Comparison of ENCODE assay signal across 10 cellular contexts in the genomic region with DNA sequence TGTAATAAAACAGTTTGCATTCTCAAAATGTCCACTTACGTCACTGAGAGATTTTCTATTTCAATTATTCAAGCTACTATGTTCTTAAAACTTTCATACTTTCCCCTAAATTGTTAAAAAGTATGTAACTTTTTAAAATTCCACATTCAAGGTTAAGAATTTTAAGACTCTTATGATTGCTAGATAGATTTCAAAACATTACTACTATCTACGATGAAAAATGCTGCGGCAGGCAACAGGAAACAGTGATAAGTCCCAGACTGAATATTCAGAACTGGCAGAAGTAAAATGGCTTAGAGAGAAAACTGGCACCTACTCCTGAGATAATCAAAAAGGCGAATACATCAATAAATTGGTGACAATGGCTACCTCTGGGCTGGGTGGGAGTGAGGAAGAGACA.
"Had no signal": no experiment of that assay in that cellular context is flagged by ENCODE, and none has a peak within 500 bp of the region (broad histone marks: within the 10 kb centered on the region; RNA-seq: fewer than 3 reads in every experiment).

No MANE protein-coding gene starts in this region.

- H3K9me3 ChIP-seq: esophagus muscularis mucosa, ovary, stomach had no signal

- H3K27me3 Mint-ChIP-seq: activated CD4-positive, alpha-beta T cell treated with anti-CD3 and anti-CD28 coated beads, Interleukin-2, amount 10 ng/mL, durations not matched to agents 7 days and 5 days; activated naive CD8-positive, alpha-beta T cell treated with anti-CD3 and anti-CD28 coated beads, Interleukin-2, amount 10 ng/mL, durations not matched to agents 7 days and 5 days had no signal

- H3K27ac ChIP-seq: esophagus muscularis mucosa, ovary, stomach had no signal

- DNase-seq: activated CD4-positive, alpha-beta T cell treated with anti-CD3 and anti-CD28 coated beads, Interleukin-2, amount 10 ng/mL, durations not matched to agents 7 days and 5 days; activated gamma-delta T cell treated with Interleukin-2 at 50 U/mL for 16 hours; activated naive CD8-positive, alpha-beta T cell treated with anti-CD3 and anti-CD28 coated beads, Interleukin-2, amount 10 ng/mL, durations not matched to agents 7 days and 5 days; foreskin fibroblast; hypothalamus; ovary; stimulated activated CD4-positive, alpha-beta T cell treated with anti-CD3 and anti-CD28 coated beads, Interleukin-2, amount 100 ng/mL, for 24 hours; stomach; T-helper 2 cell had no signal

- H3K4me3 ChIP-seq: esophagus muscularis mucosa, ovary, stomach had no signal

- H3K27ac Mint-ChIP-seq: activated CD4-positive, alpha-beta T cell treated with anti-CD3 and anti-CD28 coated beads, Interleukin-2, amount 10 ng/mL, durations not matched to agents 7 days and 5 days; activated naive CD8-positive, alpha-beta T cell treated with anti-CD3 and anti-CD28 coated beads, Interleukin-2, amount 10 ng/mL, durations not matched to agents 7 days and 5 days had no signal

- H3K4me3 Mint-ChIP-seq: activated CD4-positive, alpha-beta T cell treated with anti-CD3 and anti-CD28 coated beads, Interleukin-2, amount 10 ng/mL, durations not matched to agents 7 days and 5 days; activated naive CD8-positive, alpha-beta T cell treated with anti-CD3 and anti-CD28 coated beads, Interleukin-2, amount 10 ng/mL, durations not matched to agents 7 days and 5 days had no signal

- H3K27me3 ChIP-seq: esophagus muscularis mucosa, ovary, stomach had no signal

- H3K9me3 Mint-ChIP-seq: activated CD4-positive, alpha-beta T cell treated with anti-CD3 and anti-CD28 coated beads, Interleukin-2, amount 10 ng/mL, durations not matched to agents 7 days and 5 days; activated naive CD8-positive, alpha-beta T cell treated with anti-CD3 and anti-CD28 coated beads, Interleukin-2, amount 10 ng/mL, durations not matched to agents 7 days and 5 days had no signal

- H3K36me3 ChIP-seq: esophagus muscularis mucosa, ovary, stomach had no signal
